Comparison of ENCODE assay signal across 39 cellular contexts in genomic region chr1:157519451-157519850, GRCh38. TPM values are rescaled to one million over a fixed set of nuclear protein-coding genes. Genes with fewer than 3 reads are reported as not detected.
"Had no signal": no experiment of that assay in that cellular context is flagged by ENCODE, and none has a peak within 500 bp of the region (broad histone marks: within the 10 kb centered on the region; RNA-seq: fewer than 3 reads in every experiment).

No MANE protein-coding gene starts in this region.

- ATAC-seq: activated CD4-positive, alpha-beta T cell treated with anti-CD3 and anti-CD28 coated beads for 36 hours; activated CD8-positive, alpha-beta memory T cell treated with anti-CD3 and anti-CD28 coated beads, Interleukin-2, amount 10 ng/mL, durations not matched to agents 7 days and 5 days; activated CD8-positive, alpha-beta T cell treated with anti-CD3 and anti-CD28 coated beads, Interleukin-2, amount 10 ng/mL, durations not matched to agents 7 days and 5 days; activated naive CD8-positive, alpha-beta T cell treated with anti-CD3 and anti-CD28 coated beads, Interleukin-2, amount 50 U/mL, for 24 hours; body of pancreas; gastroesophageal sphincter; T-helper 17 cell had no signal

- H3K4me3 Mint-ChIP-seq: activated CD4-positive, alpha-beta memory T cell treated with anti-CD3 and anti-CD28 coated beads for 36 hours; activated CD4-positive, alpha-beta T cell treated with anti-CD3 and anti-CD28 coated beads for 36 hours; activated CD4-positive, alpha-beta T cell treated with anti-CD3 and anti-CD28 coated beads, Interleukin-2, amount 10 ng/mL, durations not matched to agents 24 days and 14 days; activated CD8-positive, alpha-beta memory T cell treated with anti-CD3 and anti-CD28 coated beads, Interleukin-2, amount 10 ng/mL, durations not matched to agents 7 days and 5 days; activated CD8-positive, alpha-beta T cell treated with anti-CD3 and anti-CD28 coated beads, Interleukin-2, amount 10 ng/mL, durations not matched to agents 7 days and 5 days; activated naive CD4-positive, alpha-beta T cell treated with anti-CD3 and anti-CD28 coated beads for 36 hours; activated naive CD4-positive, alpha-beta T cell treated with anti-CD3 and anti-CD28 coated beads, Interleukin-2, amount 50 U/mL, for 24 hours; activated naive CD8-positive, alpha-beta T cell treated with anti-CD3 and anti-CD28 coated beads for 36 hours; activated naive CD8-positive, alpha-beta T cell treated with anti-CD3 and anti-CD28 coated beads, Interleukin-2, amount 50 U/mL, for 24 hours; activated T-helper 1 cell treated with anti-CD3 and anti-CD28 coated beads, Interleukin-12 subunit alpha, Interleukin-12 subunit beta, Interleukin-2, Interleukin-4 antibody, amounts not matched to agents 30 ng/mL and 10 ng/mL and 1 ng/mL, durations not matched to agents 14 hours and 24 hours and 36 hours; dendritic cell treated with granulocyte-macrophage colony-stimulating factor and Interleukin-4, amounts not matched to agents 40 ng/mL and 50 ng/mL, for 4 days; endodermal cell; T-helper 17 cell; T-helper 2 cell treated with Interferon-gamma antibody and Interleukin-4, amounts not matched to agents 5 μg/mL and 100 μg/mL, for 36 hours had no signal

- DNase-seq: activated CD4-positive, alpha-beta memory T cell treated with anti-CD3 and anti-CD28 coated beads for 36 hours; activated CD4-positive, alpha-beta T cell treated with anti-CD3 and anti-CD28 coated beads for 36 hours; activated CD4-positive, alpha-beta T cell treated with anti-CD3 and anti-CD28 coated beads, Interleukin-2, amount 10 ng/mL, durations not matched to agents 24 days and 14 days; activated CD4-positive, CD25-positive, alpha-beta regulatory T cell; activated CD4-positive, CD25-positive, alpha-beta regulatory T cell treated with anti-CD3 and anti-CD28 coated beads, Interleukin-2, amount 50 U/mL, for 72 hours; activated CD8-positive, alpha-beta memory T cell treated with anti-CD3 and anti-CD28 coated beads, Interleukin-2, amount 10 ng/mL, durations not matched to agents 7 days and 5 days; activated CD8-positive, alpha-beta memory T cell treated with anti-CD3 and anti-CD28 coated beads, Interleukin-2, amount 50 U/mL, for 4 hours; activated CD8-positive, alpha-beta T cell treated with anti-CD3 and anti-CD28 coated beads, Interleukin-2, amount 10 ng/mL, durations not matched to agents 7 days and 5 days; activated effector memory CD4-positive, alpha-beta T cell treated with anti-CD3 and anti-CD28 coated beads, Interleukin-2, amount 50 U/mL, for 16 hours; activated naive CD4-positive, alpha-beta T cell treated with anti-CD3 and anti-CD28 coated beads for 36 hours; activated naive CD8-positive, alpha-beta T cell treated with anti-CD3 and anti-CD28 coated beads for 36 hours; activated naive CD8-positive, alpha-beta T cell treated with anti-CD3 and anti-CD28 coated beads, Interleukin-2, amount 50 U/mL, for 24 hours; activated T-cell treated with anti-CD3 and anti-CD28 coated beads, Interleukin-2, amount 50 U/mL, for 1 hour; activated T-cell treated with anti-CD3 and anti-CD28 coated beads, Interleukin-2, amount 50 U/mL, for 48 hours; adrenal gland; amygdala; aorta; body of pancreas; central memory CD4-positive, alpha-beta T cell; cerebellar nuclear complex; dorsolateral prefrontal cortex; effector memory CD4-positive, alpha-beta T cell; endodermal cell; erythroblast; foreskin melanocyte; T-helper 1 cell; T-helper 17 cell; T1000 had no signal

- H3K27me3 ChIP-seq: adrenal gland, body of pancreas, cardiac muscle cell had no signal

- H3K27me3 Mint-ChIP-seq: activated CD4-positive, alpha-beta T cell treated with anti-CD3 and anti-CD28 coated beads for 36 hours; activated CD4-positive, alpha-beta T cell treated with anti-CD3 and anti-CD28 coated beads, Interleukin-2, amount 10 ng/mL, durations not matched to agents 24 days and 14 days; activated naive CD8-positive, alpha-beta T cell treated with anti-CD3 and anti-CD28 coated beads for 36 hours had no signal

- H3K36me3 ChIP-seq: adrenal gland, cardiac muscle cell, esophagus muscularis mucosa, gastroesophageal sphincter had no signal

- H3K27ac ChIP-seq: adrenal gland, body of pancreas, cardiac muscle cell, coronary artery, dorsolateral prefrontal cortex, esophagus muscularis mucosa, gastroesophageal sphincter had no signal

- H3K4me1 ChIP-seq: adrenal gland, body of pancreas, esophagus muscularis mucosa, gastroesophageal sphincter had no signal

- H3K27ac Mint-ChIP-seq: activated CD4-positive, alpha-beta memory T cell treated with anti-CD3 and anti-CD28 coated beads for 36 hours; activated CD4-positive, alpha-beta T cell treated with anti-CD3 and anti-CD28 coated beads for 36 hours; activated CD4-positive, alpha-beta T cell treated with anti-CD3 and anti-CD28 coated beads, Interleukin-2, amount 10 ng/mL, durations not matched to agents 24 days and 14 days; activated CD8-positive, alpha-beta memory T cell treated with anti-CD3 and anti-CD28 coated beads, Interleukin-2, amount 10 ng/mL, durations not matched to agents 7 days and 5 days; activated CD8-positive, alpha-beta T cell treated with anti-CD3 and anti-CD28 coated beads, Interleukin-2, amount 10 ng/mL, durations not matched to agents 7 days and 5 days; activated naive CD4-positive, alpha-beta T cell treated with anti-CD3 and anti-CD28 coated beads for 36 hours; activated naive CD4-positive, alpha-beta T cell treated with anti-CD3 and anti-CD28 coated beads, Interleukin-2, amount 50 U/mL, for 24 hours; activated naive CD8-positive, alpha-beta T cell treated with anti-CD3 and anti-CD28 coated beads for 36 hours; activated naive CD8-positive, alpha-beta T cell treated with anti-CD3 and anti-CD28 coated beads, Interleukin-2, amount 50 U/mL, for 24 hours; activated T-helper 1 cell treated with anti-CD3 and anti-CD28 coated beads, Interleukin-12 subunit alpha, Interleukin-12 subunit beta, Interleukin-2, Interleukin-4 antibody, amounts not matched to agents 30 ng/mL and 10 ng/mL and 1 ng/mL, durations not matched to agents 14 hours and 24 hours and 36 hours; activated T-helper 2 cell treated with anti-CD3 and anti-CD28 coated beads, Interferon-gamma antibody, Interleukin-2, Interleukin-4, amounts not matched to agents 10 μg/mL and 5 μg/mL and 100 μg/mL, durations not matched to agents 14 hours and 24 hours and 36 hours; dendritic cell treated with granulocyte-macrophage colony-stimulating factor and Interleukin-4, amounts not matched to agents 40 ng/mL and 50 ng/mL, for 4 days; endodermal cell; T-helper 17 cell; T-helper 2 cell treated with Interferon-gamma antibody and Interleukin-4, amounts not matched to agents 5 μg/mL and 100 μg/mL, for 36 hours had no signal

- H3K4me1 Mint-ChIP-seq: endodermal cell had no signal

- H3K36me3 Mint-ChIP-seq: activated CD4-positive, alpha-beta memory T cell treated with anti-CD3 and anti-CD28 coated beads for 36 hours; activated CD8-positive, alpha-beta memory T cell treated with anti-CD3 and anti-CD28 coated beads, Interleukin-2, amount 10 ng/mL, durations not matched to agents 7 days and 5 days; activated naive CD4-positive, alpha-beta T cell treated with anti-CD3 and anti-CD28 coated beads, Interleukin-2, amount 50 U/mL, for 24 hours; activated naive CD8-positive, alpha-beta T cell treated with anti-CD3 and anti-CD28 coated beads for 36 hours had no signal

- H3K9me3 Mint-ChIP-seq: activated CD4-positive, alpha-beta memory T cell treated with anti-CD3 and anti-CD28 coated beads for 36 hours; activated CD4-positive, alpha-beta T cell treated with anti-CD3 and anti-CD28 coated beads, Interleukin-2, amount 10 ng/mL, durations not matched to agents 24 days and 14 days; activated naive CD4-positive, alpha-beta T cell treated with anti-CD3 and anti-CD28 coated beads for 36 hours; activated naive CD4-positive, alpha-beta T cell treated with anti-CD3 and anti-CD28 coated beads, Interleukin-2, amount 50 U/mL, for 24 hours; activated naive CD8-positive, alpha-beta T cell treated with anti-CD3 and anti-CD28 coated beads for 36 hours; activated naive CD8-positive, alpha-beta T cell treated with anti-CD3 and anti-CD28 coated beads, Interleukin-2, amount 50 U/mL, for 24 hours; activated T-helper 1 cell treated with anti-CD3 and anti-CD28 coated beads, Interleukin-12 subunit alpha, Interleukin-12 subunit beta, Interleukin-2, Interleukin-4 antibody, amounts not matched to agents 30 ng/mL and 10 ng/mL and 1 ng/mL, durations not matched to agents 14 hours and 24 hours and 36 hours; activated T-helper 2 cell treated with anti-CD3 and anti-CD28 coated beads, Interferon-gamma antibody, Interleukin-2, Interleukin-4, amounts not matched to agents 10 μg/mL and 5 μg/mL and 100 μg/mL, durations not matched to agents 14 hours and 24 hours and 36 hours; dendritic cell treated with granulocyte-macrophage colony-stimulating factor and Interleukin-4, amounts not matched to agents 40 ng/mL and 50 ng/mL, for 4 days; endodermal cell; T-helper 2 cell treated with Interferon-gamma antibody and Interleukin-4, amounts not matched to agents 5 μg/mL and 100 μg/mL, for 36 hours had no signal

- H3K4me3 ChIP-seq: adrenal gland, body of pancreas, cardiac muscle cell, coronary artery, dorsolateral prefrontal cortex, esophagus muscularis mucosa, gastroesophageal sphincter had no signal

- H3K9me3 ChIP-seq: adrenal gland, body of pancreas, esophagus muscularis mucosa, gastroesophageal sphincter had no signal

RNA-seq across cellular contexts. Expression of gene FCRL5, which starts 32.9 kb away (rescaled TPM):
- total RNA-seq: activated CD4-positive, alpha-beta memory T cell treated with anti-CD3 and anti-CD28 coated beads for 36 hours; activated CD4-positive, alpha-beta T cell treated with anti-CD3 and anti-CD28 coated beads for 36 hours; activated CD4-positive, alpha-beta T cell treated with anti-CD3 and anti-CD28 coated beads, Interleukin-2, amount 10 ng/mL, durations not matched to agents 24 days and 14 days; activated CD8-positive, alpha-beta memory T cell treated with anti-CD3 and anti-CD28 coated beads for 36 hours; activated CD8-positive, alpha-beta memory T cell treated with anti-CD3 and anti-CD28 coated beads, Interleukin-2, amount 10 ng/mL, durations not matched to agents 7 days and 5 days; activated naive CD4-positive, alpha-beta T cell treated with anti-CD3 and anti-CD28 coated beads for 36 hours; activated T-helper 1 cell treated with anti-CD3 and anti-CD28 coated beads, Interleukin-12 subunit alpha, Interleukin-12 subunit beta, Interleukin-2, Interleukin-4 antibody, amounts not matched to agents 30 ng/mL and 10 ng/mL and 1 ng/mL, durations not matched to agents 14 hours and 24 hours and 36 hours; activated T-helper 2 cell treated with anti-CD3 and anti-CD28 coated beads, Interferon-gamma antibody, Interleukin-2, Interleukin-4, amounts not matched to agents 10 μg/mL and 5 μg/mL and 100 μg/mL, durations not matched to agents 14 hours and 24 hours and 36 hours; cardiac muscle cell; glomerular endothelial cell had no signal
- polyA plus RNA-seq: cardiac muscle cell had no signal
